In genomic region chr9:12657233-12657632, GRCh38 we compare ENCODE assay signal across 22 cellular contexts. TPM values are rescaled to one million over a fixed set of nuclear protein-coding genes. Genes with fewer than 3 reads are reported as not detected.
DNase-seq lines count a peak whose midpoint lies in the region; ATAC-seq, FAIRE-seq and TF ChIP-seq lines count a peak whose summit lies in the region.
"Had no signal": no experiment of that assay in that cellular context is flagged by ENCODE, and none has a peak within 500 bp of the region (broad histone marks: within the 10 kb centered on the region; RNA-seq: fewer than 3 reads in every experiment).

No MANE protein-coding gene starts in this region.

- DNase-seq in HepG2 (ENCODE audit: low spot score) (no peak), right lobe of liver (no peak), M059J (ENCODE audit: low read depth) (peak; percentile 31), COR-L47 (lab: John Stamatoyannopoulos, UW) (no peak)
- DNase-seq in activated CD4-positive, alpha-beta T cell treated with anti-CD3 and anti-CD28 coated beads, Interleukin-2, amount 50 U/mL, for 48 hours: no peak
- DNase-seq: ACHN; BE2C; C1 segment of cervical spinal cord; Caco-2; Calu3; CD4-positive, alpha-beta memory T cell; CD4-positive, CD25-positive, alpha-beta regulatory T cell; CD8-positive, alpha-beta memory T cell; DMS79 treated with DMSO at 0.1 percent for 48 hours; GF-D8 had no signal

- no peaks in the 10 kb centered on the region for H3K79me2 ChIP-seq in HepG2 (ENCODE audit: insufficient read depth, low read length)

- POLR2A ChIA-PET in HepG2 (lab: Yijun Ruan, JAX): no interaction called here

- no peak overlapping the region for H3K4me3 ChIP-seq in HepG2 (replicated peaks in 1 of 3; ENCODE audit: insufficient read depth in 1 of 3, low read depth in 2 of 3, low read length in 3 of 3)
- H3K4me3 ChIP-seq in right lobe of liver: no peak overlapping the region
- H3K4me3 ChIP-seq: BLaER1 had no signal

- H3K4me1 ChIP-seq in HepG2 (ENCODE audit: insufficient read depth, low read length) (no peaks in the 10 kb centered on the region), right lobe of liver (no peaks in the 10 kb centered on the region)
- H3K4me1 ChIP-seq: BE2C, BLaER1, Caco-2 had no signal

- 0% methylated on average over 2 of the region's 2 CpGs for WGBS in HepG2 (ENCODE audit: low lambda C conversion rate)
- 38% methylated on average over 2 of the region's 2 CpGs for WGBS in right lobe of liver (ENCODE audit: insufficient coverage, low coverage, low lambda C conversion rate, missing lambda C conversion rate)

- H3K36me3 ChIP-seq in HepG2 (replicated peaks in 1 of 2; ENCODE audit: control insufficient read depth in 1 of 2, insufficient read depth in 2 of 2, low read length in 2 of 2): no peaks in the 10 kb centered on the region
- H3K36me3 ChIP-seq in right lobe of liver: no peaks in the 10 kb centered on the region
- H3K36me3 ChIP-seq: BE2C, BLaER1 had no signal

- ATAC-seq in HepG2 (no peak), right lobe of liver (no peak)

- no peak for FAIRE-seq in HepG2 (lab: Jason Lieb, UNC)
- FAIRE-seq: D721Med, G401.6, GM12891, GM19239 had no signal

- BruUV-seq in HepG2 (replicated peaks; lab: Mats Ljungman, UMichigan): no TSS peak

- CTCF ChIA-PET in HepG2 (lab: Yijun Ruan, JAX; ENCODE audit: low intra/inter-chr PET ratio, low total read pairs): no interaction called here

- no peak overlapping the region for H3K9ac ChIP-seq in HepG2 (ENCODE audit: insufficient read depth, low read depth, low read length)
- H3K9ac ChIP-seq: BLaER1 had no signal

- TF ChIP-seq POLR2A in HepG2 (IDR thresholded peaks at IDR 0.05; ENCODE audit: insufficient read depth in 1 of 2, low read depth in 2 of 2, low read length in 2 of 2) (no peak), right lobe of liver (IDR thresholded peaks at IDR 0.05) (no peak)

- no peak overlapping the region for H3K4me2 ChIP-seq in HepG2 (ENCODE audit: low read depth, low read length)
- H3K4me2 ChIP-seq: BLaER1 had no signal

- H3K27me3 ChIP-seq in HepG2 (ENCODE audit: control insufficient read depth in 1 of 2, insufficient read depth in 2 of 2, low read length in 2 of 2): no peaks in the 10 kb centered on the region
- H3K27me3 ChIP-seq in right lobe of liver: no peaks in the 10 kb centered on the region
- H3K27me3 ChIP-seq: BE2C, BLaER1 had no signal

- H2AFZ ChIP-seq in HepG2 (ENCODE audit: low read length): no peak overlapping the region

- in situ Hi-C loops in HepG2 (cut with HindIII; ENCODE audit: extremely low pct_ligation_motif_present, low pct_unique_long_range_greater_than_20kb): no loop called here

- no peak for TF ChIP-seq CTCF in HepG2 (CRISPR knock-in tag; IDR thresholded peaks at IDR 0.05)
- TF ChIP-seq CTCF in right lobe of liver (IDR thresholded peaks at IDR 0.05): no peak

- no peak for TF ChIP-seq EP300 in HepG2 (IDR thresholded peaks at IDR 0.05; ENCODE audit: low read depth in 2 of 2, low read length in 2 of 2)
- TF ChIP-seq EP300 in HepG2 (CRISPR knock-in tag; IDR thresholded peaks at IDR 0.05; ENCODE audit: borderline replicate concordance): no peak

- H4K20me1 ChIP-seq in HepG2 (ENCODE audit: insufficient read depth, low read length): no peaks in the 10 kb centered on the region
- H4K20me1 ChIP-seq: BLaER1 had no signal

- no peaks in the 10 kb centered on the region for H3K9me3 ChIP-seq in HepG2 (ENCODE audit: low read length)
- H3K9me3 ChIP-seq in right lobe of liver: no peaks in the 10 kb centered on the region
- H3K9me3 ChIP-seq: BE2C, Caco-2 had no signal

- intact Hi-C loops in HepG2 (cut with micrococcal nuclease; ENCODE audit: unreplicated experiment) (no loop called here), right lobe of liver (cut with DNase I) (no loop called here)

- no peak for TF ChIP-seq RAD21 in HepG2 (CRISPR knock-in tag; IDR thresholded peaks at IDR 0.05)

- H3K27ac ChIP-seq in HepG2 (ENCODE audit: extremely low read length, insufficient read depth, low read length) (no peak overlapping the region), right lobe of liver (no peak overlapping the region)
- H3K27ac ChIP-seq: 22Rv1, BLaER1 had no signal

TF ChIP-seq in HepG2, 621 proteins besides CTCF, POLR2A, EP300 and RAD21:
- peak; percentile 60 for TF ChIP-seq MAFF (IDR thresholded peaks at IDR 0.05; ENCODE audit: low read depth, low read length)
- no peak for TF ChIP-seq TRIM24 (CRISPR knock-in tag; IDR thresholded peaks at IDR 0.05)
- peak; percentile 63 to 76 for TF ChIP-seq MAFK (conservative IDR thresholded peaks at IDR 0.05 in 1 of 2, IDR thresholded peaks at IDR 0.05 in 1 of 2; ENCODE audit: low read length in 2 of 2)
- no peak for TF ChIP-seq RNF219 (CRISPR knock-in tag; IDR thresholded peaks at IDR 0.05)

RNA-seq across cellular contexts. Expression of gene TYRP1, which starts 36.0 kb away (rescaled TPM):
- 0.28 TPM in 1 of 2 replicates, not detected in the other for total RNA-seq in HepG2 (2016; rRNA removed; fragmentation: Illumina TruSeq; extraction: Trizol)
- total RNA-seq in HepG2 (2016; cell fraction: cytosol; rRNA removed; fragmentation: Illumina TruSeq; extraction: Trizol; ENCODE audit: low read depth): not detected in 2 replicates
- not detected in 2 replicates for total RNA-seq in HepG2 (2016; cell fraction: insoluble cytoplasmic fraction; rRNA removed; fragmentation: Illumina TruSeq; extraction: Trizol)
- total RNA-seq in HepG2 (2016; cell fraction: membrane; rRNA removed; fragmentation: Illumina TruSeq; extraction: Trizol): not detected in 2 replicates
- total RNA-seq in HepG2 (2016; cell fraction: nucleus; rRNA removed; fragmentation: Illumina TruSeq; extraction: Trizol): not detected in 2 replicates
- polyA plus RNA-seq in HepG2 (2011; rRNA removed): 0.04 TPM in 1 of 2 replicates, not detected in the other
- not detected in 2 replicates for polyA plus RNA-seq in HepG2 (2011; cell fraction: cytosol; rRNA removed)
- polyA plus RNA-seq in HepG2 (2011; cell fraction: nucleus; rRNA removed): not detected in 2 replicates
- polyA plus RNA-seq in HepG2 (2012): not detected in 2 replicates
- 0.06 TPM in 1 of 2 replicates, not detected in the other for polyA plus RNA-seq in HepG2 (2016; cell fraction: cytosol; fragmentation: Illumina TruSeq; extraction: Trizol; ENCODE audit: low read depth)
- not detected in 2 replicates for polyA plus RNA-seq in HepG2 (2016; cell fraction: insoluble cytoplasmic fraction; fragmentation: Illumina TruSeq; extraction: Trizol; ENCODE audit: low read depth)
- not detected in 2 replicates for polyA plus RNA-seq in HepG2 (2016; cell fraction: membrane; fragmentation: Illumina TruSeq; extraction: Trizol; ENCODE audit: low read depth)
- not detected in 2 replicates for polyA plus RNA-seq in HepG2 (2016; cell fraction: nucleus; fragmentation: Illumina TruSeq; extraction: Trizol; ENCODE audit: insufficient read depth, low read depth)
- polyA minus RNA-seq in HepG2 (2011; rRNA and poly(A)+ RNA removed; ENCODE audit: low replicate concordance): 0.14 TPM in 1 of 2 replicates, not detected in the other
- not detected in 2 replicates for polyA minus RNA-seq in HepG2 (2011; cell fraction: cytosol; rRNA and poly(A)+ RNA removed)
- polyA minus RNA-seq in HepG2 (2011; cell fraction: nucleus; rRNA and poly(A)+ RNA removed): not detected in 2 replicates
- total RNA-seq in right lobe of liver: not detected
- total RNA-seq in M059J (2014; rRNA removed; shearing (Covaris generic)): 13.4 and 14.1 TPM in 2 replicates
- total RNA-seq: Caco-2; Calu3; CD4-positive, alpha-beta memory T cell; CD4-positive, CD25-positive, alpha-beta regulatory T cell; CD8-positive, alpha-beta memory T cell had no signal
- polyA plus RNA-seq: CD14-positive monocyte; CD4-positive, alpha-beta memory T cell; CD4-positive, CD25-positive, alpha-beta regulatory T cell; CD8-positive, alpha-beta memory T cell had no signal

Comparison
In these comparisons a context has a peak if more than half of its experiments do, and no peak if none do; other contexts are left out.
1. RNA of gene TYRP1, which starts 36.0 kb away (total RNA-seq): 13.4 to 14.1 TPM in M059J; 0.28 TPM in HepG2 and not detected in right lobe of liver; every median in the first group is over 10 times any median in the second.